Comparison of ENCODE assay signal across 14 cellular contexts in genomic region chr21:43767498-43767979, GRCh38. TPM values are rescaled to one million over a fixed set of nuclear protein-coding genes. Genes with fewer than 3 reads are reported as not detected.
DNase-seq lines count a peak whose midpoint lies in the region; ATAC-seq and TF ChIP-seq lines count a peak whose summit lies in the region.
"Had no signal": no experiment of that assay in that cellular context is flagged by ENCODE, and none has a peak within 500 bp of the region (broad histone marks: within the 10 kb centered on the region; RNA-seq: fewer than 3 reads in every experiment).

No MANE protein-coding gene starts in this region.

- no peak overlapping the region for H3K4me3 Mint-ChIP-seq in CD8-positive, alpha-beta memory T cell
- H3K4me3 Mint-ChIP-seq in osteocyte (ENCODE audit: unreplicated experiment) = no peak overlapping the region
- H3K4me3 Mint-ChIP-seq: activated naive CD8-positive, alpha-beta T cell treated with anti-CD3 and anti-CD28 coated beads, Interleukin-2, amount 10 ng/mL, durations not matched to agents 7 days and 5 days; B cell had no signal

- no peaks in the 10 kb centered on the region for H3K27me3 Mint-ChIP-seq in CD8-positive, alpha-beta memory T cell
- H3K27me3 Mint-ChIP-seq in osteocyte (ENCODE audit: unreplicated experiment) = no peaks in the 10 kb centered on the region
- H3K27me3 Mint-ChIP-seq: activated naive CD8-positive, alpha-beta T cell treated with anti-CD3 and anti-CD28 coated beads, Interleukin-2, amount 10 ng/mL, durations not matched to agents 7 days and 5 days had no signal

- intact Hi-C loops in Panc1 (cut with micrococcal nuclease; ENCODE audit: unreplicated experiment) (no loop called here), esophagus squamous epithelium (cut with DNase I) (no loop called here)

- no peak for TF ChIP-seq POLR2A in esophagus squamous epithelium (IDR thresholded peaks at IDR 0.05)

- H3K4me1 ChIP-seq in CD8-positive, alpha-beta memory T cell (ENCODE audit: insufficient read depth, low read length) = no peaks in the 10 kb centered on the region
- peaks cover 30% of the 10 kb centered on the region for H3K4me1 ChIP-seq in Panc1 (ENCODE audit: control insufficient read depth, insufficient read depth, low read length)
- peaks cover 31 to 85% (median 45%) of the 10 kb centered on the region in 3 donors for H3K4me1 ChIP-seq in esophagus squamous epithelium

- no peaks in the 10 kb centered on the region for H3K9me3 Mint-ChIP-seq in CD8-positive, alpha-beta memory T cell
- no peaks in the 10 kb centered on the region for H3K9me3 Mint-ChIP-seq in osteocyte (ENCODE audit: unreplicated experiment)
- H3K9me3 Mint-ChIP-seq: activated naive CD8-positive, alpha-beta T cell treated with anti-CD3 and anti-CD28 coated beads, Interleukin-2, amount 10 ng/mL, durations not matched to agents 7 days and 5 days had no signal

- peak overlapping the region in 1 of 8 donors; percentile 32 for H3K27ac Mint-ChIP-seq in CD8-positive, alpha-beta memory T cell
- peak overlapping the region; percentile 81 for H3K27ac Mint-ChIP-seq in osteocyte (ENCODE audit: unreplicated experiment)
- H3K27ac Mint-ChIP-seq: activated naive CD8-positive, alpha-beta T cell treated with anti-CD3 and anti-CD28 coated beads, Interleukin-2, amount 10 ng/mL, durations not matched to agents 7 days and 5 days; B cell had no signal

- 73 to 86% methylated on average over 6 to 12 of the region's 15 CpGs for WGBS in esophagus squamous epithelium, 2 donors

- no TSS peak for BruUV-seq in Panc1 (replicated peaks; lab: Mats Ljungman, UMichigan)

- POLR2A ChIA-PET in CD8-positive, alpha-beta memory T cell (lab: Charles Lee) = no interaction called here
- POLR2A ChIA-PET in Panc1 (lab: Charles Lee) = no interaction called here

- H3K36me3 ChIP-seq in CD8-positive, alpha-beta memory T cell (ENCODE audit: insufficient read depth, low read length) = no peaks in the 10 kb centered on the region
- H3K36me3 ChIP-seq in Panc1 (ENCODE audit: control insufficient read depth, insufficient read depth, low read length) = no peaks in the 10 kb centered on the region
- H3K36me3 ChIP-seq in esophagus squamous epithelium = peaks cover 0 to 5% (median 0%) of the 10 kb centered on the region in 3 donors

- TF ChIP-seq CTCF in Panc1 (IDR thresholded peaks at IDR 0.05) (no peak), esophagus squamous epithelium (IDR thresholded peaks at IDR 0.05) (no peak), osteocyte (IDR thresholded peaks at IDR 0.05) (no peak)

- peak overlapping the region; percentile 75 for H3K27ac ChIP-seq in CD8-positive, alpha-beta memory T cell (ENCODE audit: low read depth, low read length)
- H3K27ac ChIP-seq in Panc1 (ENCODE audit: low read length) (peak overlapping the region; percentile 73), esophagus squamous epithelium (peak overlapping the region; percentile 80 to 88 (median 84))

- no peaks in the 10 kb centered on the region for H3K27me3 ChIP-seq in CD8-positive, alpha-beta memory T cell (ENCODE audit: insufficient read depth, low read length, poor library complexity, severe bottlenecking)
- no peaks in the 10 kb centered on the region for H3K27me3 ChIP-seq in Panc1 (ENCODE audit: control insufficient read depth, insufficient read depth, low read length)
- no peaks in the 10 kb centered on the region for H3K27me3 ChIP-seq in esophagus squamous epithelium

- H3K9me3 ChIP-seq in CD8-positive, alpha-beta memory T cell (ENCODE audit: low read length) = no peaks in the 10 kb centered on the region
- H3K9me3 ChIP-seq in Panc1 (ENCODE audit: control insufficient read depth, insufficient read depth, low read depth, low read length) (no peaks in the 10 kb centered on the region), esophagus squamous epithelium (no peaks in the 10 kb centered on the region)

- in situ Hi-C loops in Panc1 (cut with HindIII; ENCODE audit: low pct_unique_long_range_greater_than_20kb, low sequenced_read_pairs) = no loop called here

- CTCF ChIA-PET in CD8-positive, alpha-beta memory T cell (lab: Charles Lee) = no interaction called here
- CTCF ChIA-PET in Panc1 (lab: Charles Lee) = no interaction called here

- H3K4me3 ChIP-seq in CD8-positive, alpha-beta memory T cell (ENCODE audit: low read length) = no peak overlapping the region
- H3K4me3 ChIP-seq in Panc1 (ENCODE audit: low read depth in 2 of 2, low read length in 2 of 2) (no peak overlapping the region), esophagus squamous epithelium (no peak overlapping the region)

- H3K36me3 Mint-ChIP-seq in CD8-positive, alpha-beta memory T cell = peaks cover 0 to 12% (median 5%) of the 10 kb centered on the region in 3 donors
- H3K36me3 Mint-ChIP-seq in osteocyte (ENCODE audit: unreplicated experiment) = no peaks in the 10 kb centered on the region

- no peak for DNase-seq in CD8-positive, alpha-beta memory T cell
- DNase-seq in Panc1 (ENCODE audit: low read depth, low spot score) (no peak), esophagus squamous epithelium (lab: John Stamatoyannopoulos, UW) (no peak), osteocyte (ENCODE audit: extremely low spot score, unreplicated experiment) (no peak), DMS114 treated with DMSO at 0.1 percent for 48 hours (lab: John Stamatoyannopoulos, UW; ENCODE audit: unreplicated experiment) (no peak), SHP77 treated with DMSO at 0.1 percent for 48 hours (lab: John Stamatoyannopoulos, UW) (no peak)
- no peak for DNase-seq in activated CD4-positive, alpha-beta T cell treated with anti-CD3 and anti-CD28 coated beads, Interleukin-2, amount 50 U/mL, for 1 hour
- DNase-seq: activated naive CD8-positive, alpha-beta T cell treated with anti-CD3 and anti-CD28 coated beads, Interleukin-2, amount 10 ng/mL, durations not matched to agents 7 days and 5 days; NCI-H1436 treated with DMSO at 0.1 percent for 48 hours; NCI-H526 treated with DMSO at 0.1 percent for 48 hours; nucleus accumbens; stimulated activated CD8-positive, alpha-beta memory T cell treated with anti-CD3 and anti-CD28 coated beads, Interleukin-4, amount 100 ng/mL, for 48 hours had no signal

- peaks cover 0 to 1% (median 0%) of the 10 kb centered on the region in 3 donors for H3K4me1 Mint-ChIP-seq in CD8-positive, alpha-beta memory T cell
- peaks cover 21% of the 10 kb centered on the region for H3K4me1 Mint-ChIP-seq in osteocyte (ENCODE audit: unreplicated experiment)

- peak; percentile 6 for ATAC-seq in Panc1
- no peak for ATAC-seq in activated CD4-positive, CD25-positive, alpha-beta regulatory T cell treated with anti-CD3 and anti-CD28 coated beads, Interleukin-2, amount 50 U/mL, for 24 hours

RNA-seq across cellular contexts. Expression of gene CSTB, which starts 8.6 kb away (rescaled TPM):
- total RNA-seq in CD8-positive, alpha-beta memory T cell = 10 to 100 TPM; 48.0 to 48.4 TPM
- 79.1 TPM for polyA plus RNA-seq in CD8-positive, alpha-beta memory T cell
- total RNA-seq in Panc1 (2021; ENCODE audit: unreplicated experiment) = 72.5 TPM
- 127 TPM for polyA plus RNA-seq in Panc1 (2012; ENCODE audit: insufficient read length)
- total RNA-seq in esophagus squamous epithelium = 100 to 1,000 TPM; 375 to 700 (median 481) TPM
- total RNA-seq in osteocyte = 59.1 and 65.3 TPM in 2 replicates

RNA-seq across cellular contexts. Expression of gene RRP1, which starts 21.8 kb away (rescaled TPM):
- 10 to 100 TPM; 87.4 to 93.4 TPM for total RNA-seq in CD8-positive, alpha-beta memory T cell
- polyA plus RNA-seq in CD8-positive, alpha-beta memory T cell = 21.8 TPM
- total RNA-seq in Panc1 (2021; ENCODE audit: unreplicated experiment) (41.8 TPM), esophagus squamous epithelium (10 to 100 TPM; 22.5 to 37.2 (median 30.4) TPM), osteocyte (22.8 and 26.7 TPM in 2 replicates)
- 45.9 TPM for polyA plus RNA-seq in Panc1 (2012; ENCODE audit: insufficient read length)

RNA-seq across cellular contexts. Expression of gene PDXK, which starts 48.6 kb away (rescaled TPM):
- 10 to 100 TPM; 96.3 to 96.7 TPM for total RNA-seq in CD8-positive, alpha-beta memory T cell
- 38.3 TPM for polyA plus RNA-seq in CD8-positive, alpha-beta memory T cell
- total RNA-seq in Panc1 (2021; ENCODE audit: unreplicated experiment) (184 TPM), esophagus squamous epithelium (100 to 1,000 TPM in 2 of 4 donors, 10 to 100 TPM in 2; 42.9 to 114 (median 82.0) TPM), osteocyte (96.7 and 106 TPM in 2 replicates)
- polyA plus RNA-seq in Panc1 (2012; ENCODE audit: insufficient read length) = 125 TPM
